22 cellular contexts compared by ENCODE assay signal in genomic region chr1:74587888-74588287, GRCh38.
"Had no signal": no experiment of that assay in that cellular context is flagged by ENCODE, and none has a peak within 500 bp of the region (broad histone marks: within the 10 kb centered on the region; RNA-seq: fewer than 3 reads in every experiment).

No MANE protein-coding gene starts in this region.

- H3K36me3 ChIP-seq: colonic mucosa, esophagus squamous epithelium, gastrocnemius medialis, heart right ventricle, left ventricle myocardium inferior, lower lobe of right lung had no signal

- H3K4me3 ChIP-seq: colonic mucosa, esophagus squamous epithelium, gastrocnemius medialis, heart right ventricle, left ventricle myocardium inferior, lower lobe of right lung, mucosa of descending colon had no signal

- DNase-seq: colonic mucosa; cortex of kidney; effector CD8-positive, alpha-beta T cell; effector memory CD8-positive, alpha-beta T cell; endodermal cell; erythroblast; esophagus squamous epithelium; foreskin fibroblast; foreskin melanocyte; gastrocnemius medialis; glutamatergic neuron; head of caudate nucleus; heart right ventricle; hippocampal formation; left cardiac atrium; left ventricle myocardium inferior; lower lobe of right lung; mesenchymal stem cell; mucosa of descending colon; naive B cell had no signal

- ATAC-seq: effector memory CD8-positive, alpha-beta T cell; esophagus mucosa; gastrocnemius medialis; heart right ventricle; left cardiac atrium; lower lobe of right lung; mucosa of descending colon had no signal

- H3K9me3 ChIP-seq: colonic mucosa, esophagus squamous epithelium, gastrocnemius medialis, heart right ventricle, left ventricle myocardium inferior, lower lobe of right lung, mucosa of descending colon had no signal

- H3K27ac ChIP-seq: colonic mucosa, epithelial cell of prostate, esophagus squamous epithelium, gastrocnemius medialis, heart right ventricle, left ventricle myocardium inferior, lower lobe of right lung had no signal

- H3K27me3 ChIP-seq: colonic mucosa, esophagus squamous epithelium, gastrocnemius medialis, heart right ventricle had no signal

- H3K4me1 ChIP-seq: colonic mucosa, esophagus squamous epithelium, gastrocnemius medialis, heart right ventricle, left ventricle myocardium inferior, lower lobe of right lung had no signal
